11 cellular contexts compared by ENCODE assay signal in the genomic region with DNA sequence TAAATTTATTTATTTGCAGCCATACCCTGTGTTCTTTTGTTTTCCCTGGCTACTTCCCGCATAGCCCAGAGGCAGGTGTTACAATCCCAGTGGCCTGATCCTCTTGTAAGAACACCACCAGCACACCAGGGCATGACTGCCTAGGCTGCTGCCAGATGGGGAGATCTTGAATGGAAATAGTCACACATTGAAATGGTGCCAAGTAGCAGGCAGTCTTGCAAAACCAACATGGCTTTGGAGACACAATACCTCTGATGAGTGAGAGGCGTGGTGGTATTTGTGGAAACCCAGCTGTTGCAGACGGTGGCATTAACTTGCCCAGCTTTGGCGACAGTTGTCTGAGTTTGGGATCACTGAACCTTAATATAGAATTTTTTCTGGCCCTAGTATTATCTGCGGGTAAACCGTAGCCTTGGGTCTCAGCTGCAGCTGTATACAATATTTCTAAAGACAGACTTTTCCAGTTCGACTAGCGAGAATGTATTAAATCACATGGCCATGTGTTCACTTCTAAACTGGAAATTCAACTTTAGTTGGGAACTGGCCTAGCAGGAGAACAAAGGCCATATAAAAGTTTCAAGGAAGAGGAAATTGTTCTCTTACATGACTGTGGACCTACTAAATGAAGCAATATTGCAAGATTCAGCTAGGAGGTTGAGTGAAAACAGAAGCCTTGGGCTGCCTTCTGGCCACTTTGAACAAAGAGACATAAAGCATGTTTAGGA.
DNase-seq lines count a peak whose midpoint lies in the region; ATAC-seq and TF ChIP-seq lines count a peak whose summit lies in the region.
"Had no signal": no experiment of that assay in that cellular context is flagged by ENCODE, and none has a peak within 500 bp of the region (broad histone marks: within the 10 kb centered on the region; RNA-seq: fewer than 3 reads in every experiment).

No MANE protein-coding gene starts in this region.

- intact Hi-C loops in body of pancreas (cut with DNase I) = no loop called here

- TF ChIP-seq CTCF in body of pancreas (IDR thresholded peaks at IDR 0.05) = no peak

- no peak overlapping the region for H3K9ac ChIP-seq in mucosa of rectum (ENCODE audit: low read depth in 1 of 2, low read length in 2 of 2)

- no peaks in the 10 kb centered on the region for H3K27me3 ChIP-seq in body of pancreas
- no peaks in the 10 kb centered on the region for H3K27me3 ChIP-seq in mucosa of rectum (ENCODE audit: control insufficient read depth in 2 of 2, insufficient read depth in 2 of 2, low read length in 2 of 2)

- H3K36me3 ChIP-seq in body of pancreas (replicated peaks in 1 of 2; ENCODE audit: insufficient read depth in 1 of 2, low read depth in 2 of 2) = no peaks in the 10 kb centered on the region
- no peaks in the 10 kb centered on the region for H3K36me3 ChIP-seq in mucosa of rectum (ENCODE audit: control insufficient read depth in 2 of 2, insufficient read depth in 2 of 2, low read length in 2 of 2)

- DNase-seq in DMS79 treated with DMSO at 0.1 percent for 48 hours (lab: John Stamatoyannopoulos, UW) = peak; percentile 98
- DNase-seq in NCI-H2081 treated with DMSO at 0.1 percent for 48 hours (lab: John Stamatoyannopoulos, UW) = peak; percentile 99
- DNase-seq in body of pancreas = peak; percentile 20 to 47 (median 34)
- no peak for DNase-seq in activated T-cell treated with anti-CD3 and anti-CD28 coated beads for 4 hours
- no peak for DNase-seq in medulla oblongata (ENCODE audit: extremely low spot score)
- DNase-seq in SK-N-DZ (ENCODE audit: low spot score) = no peak
- DNase-seq in T-helper 2 cell treated with Interferon-gamma antibody and Interleukin-4, amounts not matched to agents 5 μg/mL and 100 μg/mL, for 36 hours (ENCODE audit: low spot score) = no peak
- DNase-seq: GF-D8 had no signal

- peak overlapping the region in 3 of 4 donors; percentile 6 to 44 (median 28) for H3K27ac ChIP-seq in body of pancreas
- H3K27ac ChIP-seq in mucosa of rectum (ENCODE audit: low read depth in 2 of 2, low read length in 2 of 2) = peak overlapping the region; percentile 49 to 70

- no peak overlapping the region for H3K27ac Mint-ChIP-seq in T-helper 2 cell treated with Interferon-gamma antibody and Interleukin-4, amounts not matched to agents 5 μg/mL and 100 μg/mL, for 36 hours
- H3K27ac Mint-ChIP-seq: IgD-negative memory B cell had no signal

- H3K4me3 ChIP-seq in body of pancreas (no peak overlapping the region), mucosa of rectum (ENCODE audit: low read length in 2 of 2) (peak overlapping the region in 1 of 2 donors; percentile 5)

- TF ChIP-seq POLR2A in body of pancreas (IDR thresholded peaks at IDR 0.05) = no peak

- 55 to 63% methylated on average over 8 of the region's 8 CpGs for WGBS in body of pancreas, 2 donors

- no peaks in the 10 kb centered on the region for H3K4me1 Mint-ChIP-seq in T-helper 2 cell treated with Interferon-gamma antibody and Interleukin-4, amounts not matched to agents 5 μg/mL and 100 μg/mL, for 36 hours (ENCODE audit: low read depth)
- H3K4me1 Mint-ChIP-seq: IgD-negative memory B cell had no signal

- no peaks in the 10 kb centered on the region for H3K9me3 ChIP-seq in body of pancreas
- no peaks in the 10 kb centered on the region for H3K9me3 ChIP-seq in mucosa of rectum (ENCODE audit: control insufficient read depth in 2 of 2, low read length in 2 of 2)

- H3K36me3 Mint-ChIP-seq in T-helper 2 cell treated with Interferon-gamma antibody and Interleukin-4, amounts not matched to agents 5 μg/mL and 100 μg/mL, for 36 hours (ENCODE audit: low read depth) = no peaks in the 10 kb centered on the region
- H3K36me3 Mint-ChIP-seq: IgD-negative memory B cell had no signal

- peak; percentile 67 for ATAC-seq in body of pancreas
- ATAC-seq: activated CD4-positive, CD25-positive, alpha-beta regulatory T cell treated with anti-CD3 and anti-CD28 coated beads, Interleukin-2, amount 50 U/mL, for 24 hours had no signal

- no peaks in the 10 kb centered on the region for H3K27me3 Mint-ChIP-seq in T-helper 2 cell treated with Interferon-gamma antibody and Interleukin-4, amounts not matched to agents 5 μg/mL and 100 μg/mL, for 36 hours (ENCODE audit: low read depth)

- H3K4me1 ChIP-seq in body of pancreas (peaks cover 19% of the 10 kb centered on the region), mucosa of rectum (ENCODE audit: control insufficient read depth in 2 of 2, insufficient read depth in 2 of 2, low read length in 2 of 2) (peaks cover 4 to 15% of the 10 kb centered on the region in 2 donors)

- H3K9me3 Mint-ChIP-seq in T-helper 2 cell treated with Interferon-gamma antibody and Interleukin-4, amounts not matched to agents 5 μg/mL and 100 μg/mL, for 36 hours = no peaks in the 10 kb centered on the region
- H3K9me3 Mint-ChIP-seq: IgD-negative memory B cell had no signal

- H3K4me3 Mint-ChIP-seq in T-helper 2 cell treated with Interferon-gamma antibody and Interleukin-4, amounts not matched to agents 5 μg/mL and 100 μg/mL, for 36 hours = no peak overlapping the region
- H3K4me3 Mint-ChIP-seq: IgD-negative memory B cell had no signal

Comparison
In these comparisons a context has a peak if more than half of its experiments do, and no peak if none do; other contexts are left out.
1. DNase-seq: peak in DMS79 treated with DMSO at 0.1 percent for 48 hours (single experiment), NCI-H2081 treated with DMSO at 0.1 percent for 48 hours (single experiment) and body of pancreas (4 of 4); none in activated T-cell treated with anti-CD3 and anti-CD28 coated beads for 4 hours (single experiment), medulla oblongata (single experiment), SK-N-DZ (single experiment) and T-helper 2 cell treated with Interferon-gamma antibody and Interleukin-4, amounts not matched to agents 5 μg/mL and 100 μg/mL, for 36 hours (single experiment).